Comparison of ENCODE assay signal across 27 cellular contexts in the genomic region with DNA sequence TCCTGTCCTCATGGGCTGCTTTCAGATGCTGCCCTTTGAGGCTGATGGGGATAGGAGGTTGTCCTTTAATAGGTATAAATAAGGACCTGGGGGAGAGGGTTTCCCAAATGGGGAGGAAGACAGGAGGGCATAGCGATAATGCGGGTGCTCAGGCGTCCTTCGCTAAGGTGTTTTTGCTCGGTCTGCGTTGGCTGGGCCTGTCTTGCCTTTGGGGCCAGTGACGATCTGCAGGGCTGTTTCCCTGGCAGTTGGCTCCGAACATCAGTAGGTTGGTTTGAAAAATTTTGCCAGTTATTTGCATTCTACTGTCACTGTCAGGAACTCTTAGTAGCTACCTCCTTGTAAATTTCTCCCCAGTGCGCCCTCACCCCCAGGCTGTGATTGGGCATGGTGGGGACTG. TPM values are rescaled to one million over a fixed set of nuclear protein-coding genes. Genes with fewer than 3 reads are reported as not detected.
DNase-seq lines count a peak whose midpoint lies in the region; ATAC-seq and TF ChIP-seq lines count a peak whose summit lies in the region.
"Had no signal": no experiment of that assay in that cellular context is flagged by ENCODE, and none has a peak within 500 bp of the region (broad histone marks: within the 10 kb centered on the region; RNA-seq: fewer than 3 reads in every experiment).

No MANE protein-coding gene starts in this region.

- in situ Hi-C loops in mammary epithelial cell (cut with MboI; ENCODE audit: low sequenced_read_pairs in 2 of 2), result loop anchor here in 1 of 2 donors (25.0 kb wide), 1 partner anchor 612 kb away; no protein-coding TSS in a partner anchor

- H2AFZ ChIP-seq in mammary epithelial cell (ENCODE audit: low read depth, low read length) (no peak overlapping the region), neural progenitor cell (replicated peaks) (no peak overlapping the region)
- H2AFZ ChIP-seq: PC-9 had no signal

- BruUV-seq in mammary epithelial cell (replicated peaks; lab: Mats Ljungman, UMichigan), result no TSS peak

- dilution Hi-C loops in mammary epithelial cell (cut with HindIII; ENCODE audit: low sequenced_read_pairs), result loop anchor here (5.0 kb wide), 2 partner anchors 43 to 82 kb away; no protein-coding TSS in a partner anchor

- H3K79me2 ChIP-seq in mammary epithelial cell (ENCODE audit: insufficient read depth, low read length) (no peaks in the 10 kb centered on the region), neural progenitor cell (ENCODE audit: low read depth) (no peaks in the 10 kb centered on the region)

- TF ChIP-seq POLR2A in breast epithelium (IDR thresholded peaks at IDR 0.05) (no peak), tibial nerve (IDR thresholded peaks at IDR 0.05) (no peak)

- H3K4me3 ChIP-seq in breast epithelium (no peak overlapping the region), mammary epithelial cell (replicated peaks in 1 of 3; ENCODE audit: insufficient read depth in 1 of 3, low read depth in 2 of 3, low read length in 3 of 3) (no peak overlapping the region), endodermal cell (ENCODE audit: low read length) (no peak overlapping the region), neural progenitor cell (no peak overlapping the region), tibial nerve (no peak overlapping the region)
- H3K4me3 ChIP-seq: ascending aorta, PC-9 had no signal

- H3K36me3 ChIP-seq in breast epithelium (no peaks in the 10 kb centered on the region), mammary epithelial cell (ENCODE audit: insufficient read depth, low read length) (no peaks in the 10 kb centered on the region), endodermal cell (ENCODE audit: control insufficient read depth, insufficient read depth, low read length) (no peaks in the 10 kb centered on the region), neural progenitor cell (no peaks in the 10 kb centered on the region), tibial nerve (no peaks in the 10 kb centered on the region)
- H3K36me3 ChIP-seq: ascending aorta had no signal

- H3F3A ChIP-seq in neural progenitor cell (ENCODE audit: low read depth), result peaks cover 34% of the 10 kb centered on the region

- H3K27me3 ChIP-seq in breast epithelium, result no peaks in the 10 kb centered on the region
- H3K27me3 ChIP-seq in mammary epithelial cell (ENCODE audit: insufficient read depth, low read length), result no peaks in the 10 kb centered on the region
- H3K27me3 ChIP-seq in endodermal cell (ENCODE audit: control insufficient read depth, insufficient read depth, low read length, poor library complexity, severe bottlenecking), result no peaks in the 10 kb centered on the region
- no peaks in the 10 kb centered on the region for H3K27me3 ChIP-seq in neural progenitor cell
- no peaks in the 10 kb centered on the region for H3K27me3 ChIP-seq in tibial nerve
- H3K27me3 ChIP-seq: ascending aorta had no signal

- H3K4me1 ChIP-seq in breast epithelium (peaks cover 0 to 8% of the 10 kb centered on the region in 2 donors), mammary epithelial cell (ENCODE audit: insufficient read depth, low read length) (no peaks in the 10 kb centered on the region), endodermal cell (ENCODE audit: control insufficient read depth, insufficient read depth, low read length) (peaks cover 19% of the 10 kb centered on the region), neural progenitor cell (peaks cover 28% of the 10 kb centered on the region), tibial nerve (peaks cover 0 to 41% (median 20%) of the 10 kb centered on the region in 4 donors)
- H3K4me1 ChIP-seq: ascending aorta had no signal

- 90% methylated on average over 4 of the region's 9 CpGs for WGBS in mammary epithelial cell (ENCODE audit: low coverage, missing lambda C conversion rate)
- WGBS in endodermal cell (ENCODE audit: insufficient coverage in 1 of 2, insufficient read length in 1 of 2), 2 experiments, result 92% methylated on average over 9 of the region's 9 CpGs; no CpG with 5 or more reads in 1 of the 2 experiments
- WGBS in tibial nerve, 2 donors, result 91 to 94% methylated on average over 9 of the region's 9 CpGs

- intact Hi-C loops in breast epithelium (cut with DNase I; ENCODE audit: low total_unique reads) (no loop called here), mammary epithelial cell (cut with micrococcal nuclease) (no loop called here)

- no peak for TF ChIP-seq EP300 in tibial nerve (IDR thresholded peaks at IDR 0.05)

- no peaks in the 10 kb centered on the region for H3K27me3 Mint-ChIP-seq in endodermal cell (ENCODE audit: insufficient read depth)
- H3K27me3 Mint-ChIP-seq in neural progenitor cell (ENCODE audit: insufficient read depth, low read depth), result peaks cover 15% of the 10 kb centered on the region
- H3K27me3 Mint-ChIP-seq: activated naive CD8-positive, alpha-beta T cell had no signal

- H4K20me1 ChIP-seq in mammary epithelial cell (ENCODE audit: insufficient read depth, low read length) (no peaks in the 10 kb centered on the region), neural progenitor cell (ENCODE audit: low read depth) (peaks cover 7% of the 10 kb centered on the region)

- H3K36me3 Mint-ChIP-seq in endodermal cell (ENCODE audit: low read depth), result no peaks in the 10 kb centered on the region
- peaks cover 45% of the 10 kb centered on the region for H3K36me3 Mint-ChIP-seq in neural progenitor cell
- H3K36me3 Mint-ChIP-seq: activated naive CD8-positive, alpha-beta T cell; CD14-positive monocyte had no signal

- H3K9ac ChIP-seq in mammary epithelial cell (ENCODE audit: insufficient read depth, low read length) (no peak overlapping the region), endodermal cell (ENCODE audit: extremely low read depth, low read length, poor library complexity, severe bottlenecking) (no peak overlapping the region), neural progenitor cell (no peak overlapping the region)

- peaks cover 36% of the 10 kb centered on the region for H3K4me1 Mint-ChIP-seq in endodermal cell
- peaks cover 43% of the 10 kb centered on the region for H3K4me1 Mint-ChIP-seq in neural progenitor cell
- H3K4me1 Mint-ChIP-seq: CD14-positive monocyte; central memory CD8-positive, alpha-beta T cell had no signal

- H3K4me3 Mint-ChIP-seq in endodermal cell (no peak overlapping the region), neural progenitor cell (peak overlapping the region; percentile 33)
- H3K4me3 Mint-ChIP-seq: activated naive CD8-positive, alpha-beta T cell; CD14-positive monocyte; central memory CD8-positive, alpha-beta T cell had no signal

- DNase-seq in breast epithelium (ENCODE audit: low spot score in 2 of 2) (no peak), mammary epithelial cell (no peak), endodermal cell (peak; percentile 52), neural progenitor cell (ENCODE audit: low spot score) (no peak), tibial nerve (ENCODE audit: low spot score in 2 of 2) (no peak), NCI-H146 (lab: John Stamatoyannopoulos, UW) (no peak)
- DNase-seq: activated CD4-positive, alpha-beta T cell treated with anti-CD3 and anti-CD28 coated beads for 48 hours; activated CD8-positive, alpha-beta memory T cell treated with anti-CD3 and anti-CD28 coated beads for 24 hours; activated effector memory CD4-positive, alpha-beta T cell treated with Interleukin-2 at 50 U/mL for 16 hours; DMS79 treated with DMSO at 0.1 percent for 48 hours; kidney glomerular epithelial cell; MV-4-11; NCI-H187; NCI-H2171 treated with DMSO at 0.1 percent for 48 hours; NCI-H510A treated with DMSO at 0.1 percent for 48 hours; PC-9; SHP77; small intestine; T-helper 9 cell had no signal

- H3K9me3 Mint-ChIP-seq in endodermal cell, result no peaks in the 10 kb centered on the region
- H3K9me3 Mint-ChIP-seq in neural progenitor cell, result peaks cover 3% of the 10 kb centered on the region
- H3K9me3 Mint-ChIP-seq: central memory CD8-positive, alpha-beta T cell had no signal

- H3K9me3 ChIP-seq in breast epithelium, result no peaks in the 10 kb centered on the region
- H3K9me3 ChIP-seq in mammary epithelial cell (replicated peaks; ENCODE audit: insufficient read depth, low read length), result no peaks in the 10 kb centered on the region
- H3K9me3 ChIP-seq in endodermal cell (ENCODE audit: control insufficient read depth, low read length), result no peaks in the 10 kb centered on the region
- H3K9me3 ChIP-seq in neural progenitor cell (ENCODE audit: low read depth), result no peaks in the 10 kb centered on the region
- H3K9me3 ChIP-seq in tibial nerve, result no peaks in the 10 kb centered on the region
- H3K9me3 ChIP-seq: ascending aorta had no signal

- peak overlapping the region; percentile 93 to 95 for H3K27ac ChIP-seq in breast epithelium
- no peak overlapping the region for H3K27ac ChIP-seq in mammary epithelial cell (ENCODE audit: insufficient read depth, low read depth, low read length)
- H3K27ac ChIP-seq in endodermal cell (ENCODE audit: low read depth, low read length), result peak overlapping the region; percentile 42
- H3K27ac ChIP-seq in neural progenitor cell, result peak overlapping the region; percentile 75
- H3K27ac ChIP-seq in tibial nerve, result peak overlapping the region; percentile 77 to 96 (median 85)
- H3K27ac ChIP-seq: 22Rv1, ascending aorta, PC-9, VCaP had no signal

- TF ChIP-seq CTCF in breast epithelium (IDR thresholded peaks at IDR 0.05) (no peak), mammary epithelial cell (conservative IDR thresholded peaks at IDR 0.05 in 1 of 2, IDR thresholded peaks at IDR 0.05 in 1 of 2; ENCODE audit: extremely low read depth in 1 of 2, insufficient read depth in 1 of 2, low read depth in 1 of 2, low read length in 2 of 2) (no peak), endodermal cell (conservative IDR thresholded peaks at IDR 0.05) (no peak), neural progenitor cell (IDR thresholded peaks at IDR 0.05) (no peak), tibial nerve (IDR thresholded peaks at IDR 0.05) (no peak)

- CTCF ChIA-PET in mammary epithelial cell (lab: Charles Lee; ENCODE audit: low non-redundant PET), result no interaction called here

- no peak overlapping the region for H3K27ac Mint-ChIP-seq in endodermal cell
- peak overlapping the region; percentile 85 for H3K27ac Mint-ChIP-seq in neural progenitor cell
- H3K27ac Mint-ChIP-seq: activated naive CD8-positive, alpha-beta T cell had no signal

- ATAC-seq in HG02840 (IDR thresholded peaks at IDR 0.05; ENCODE audit: low FRiP score, unreplicated experiment) (no peak), HG03432 (IDR thresholded peaks at IDR 0.05; ENCODE audit: unreplicated experiment) (no peak)

- H3K4me2 ChIP-seq in mammary epithelial cell (ENCODE audit: insufficient read depth, low read depth, low read length) (no peak overlapping the region), neural progenitor cell (peak overlapping the region; percentile 41)
- H3K4me2 ChIP-seq: PC-9 had no signal

RNA-seq across cellular contexts. Expression of gene CDC42EP4, which starts 37.8 kb away (rescaled TPM):
- total RNA-seq in breast epithelium (100 to 1,000 TPM in 2 of 3 donors, 10 to 100 TPM in 1; 71.0 to 141 (median 112) TPM), mammary epithelial cell (10 to 100 TPM; 21.4 to 25.3 TPM), endodermal cell (10 to 100 TPM; 38.5 to 49.7 TPM), neural progenitor cell (ENCODE audit: low replicate concordance) (10.8 and 28.9 TPM in 2 replicates), tibial nerve (100 to 1,000 TPM in 3 of 4 donors, 10 to 100 TPM in 1; 93.3 to 121 (median 117) TPM)
- 17.2 TPM for polyA plus RNA-seq in mammary epithelial cell
- 20.4 TPM for polyA minus RNA-seq in mammary epithelial cell
- polyA plus RNA-seq in endodermal cell (2013, experiment 1 of 2), result 57.7 TPM
- 49.6 TPM for polyA plus RNA-seq in endodermal cell (2013, experiment 2 of 2)
